ENCODE assay signal across 11 cellular contexts in genomic region chrX:47247206-47247998, GRCh38. TPM values are rescaled to one million over a fixed set of nuclear protein-coding genes. Genes with fewer than 3 reads are reported as not detected.
DNase-seq lines count a peak whose midpoint lies in the region; ATAC-seq and TF ChIP-seq lines count a peak whose summit lies in the region.
"Had no signal": no experiment of that assay in that cellular context is flagged by ENCODE, and none has a peak within 500 bp of the region (broad histone marks: within the 10 kb centered on the region; RNA-seq: fewer than 3 reads in every experiment).

No MANE protein-coding gene starts in this region.

- H3K36me3 ChIP-seq in neural cell (ENCODE audit: insufficient read depth, low read length), result no peaks in the 10 kb centered on the region

- H3K4me3 ChIP-seq in astrocyte of the cerebellum (ENCODE audit: low read depth, low read length), result no peak overlapping the region
- no peak overlapping the region for H3K4me3 ChIP-seq in neural cell (ENCODE audit: low read length)
- H3K4me3 ChIP-seq: HAP-1, hepatocyte had no signal

- H2AFZ ChIP-seq in neural cell (ENCODE audit: low read depth, low read length), result no peak overlapping the region
- H2AFZ ChIP-seq: hepatocyte had no signal

- ATAC-seq in activated CD4-positive, CD25-positive, alpha-beta regulatory T cell treated with anti-CD3 and anti-CD28 coated beads, Interleukin-2, amount 50 U/mL, for 24 hours, result peak; percentile 13 to 32
- ATAC-seq in GM18502 (IDR thresholded peaks at IDR 0.05; ENCODE audit: poor library complexity, unreplicated experiment), result no peak

- in situ Hi-C loops in astrocyte of the cerebellum (cut with HindIII; ENCODE audit: low sequenced_read_pairs), result no loop called here

- no peak for TF ChIP-seq RAD21 in neural cell (conservative IDR thresholded peaks at IDR 0.05)

- no peaks in the 10 kb centered on the region for H3K27me3 ChIP-seq in neural cell (ENCODE audit: insufficient read depth, low read depth, low read length)
- H3K27me3 ChIP-seq: hepatocyte had no signal

- no peaks in the 10 kb centered on the region for H3K9me2 ChIP-seq in neural cell (ENCODE audit: insufficient read depth, low read length)

- TF ChIP-seq CTCF in astrocyte of the cerebellum (IDR thresholded peaks at IDR 0.05; ENCODE audit: low read depth, low read length, missing control alignments) (no peak), neural cell (IDR thresholded peaks at IDR 0.05; ENCODE audit: poor library complexity, severe bottlenecking) (no peak)

- no peak overlapping the region for H3K27ac ChIP-seq in neural cell (ENCODE audit: low read length)
- H3K27ac ChIP-seq: hepatocyte had no signal

- no peaks in the 10 kb centered on the region for H3F3A ChIP-seq in neural cell (ENCODE audit: insufficient read depth, low read length, poor library complexity, severe bottlenecking)

- H3K9me3 ChIP-seq in neural cell (ENCODE audit: low read length), result no peaks in the 10 kb centered on the region
- H3K9me3 ChIP-seq: HAP-1 had no signal

- no peak for TF ChIP-seq EP300 in neural cell (conservative IDR thresholded peaks at IDR 0.05; ENCODE audit: poor library complexity, severe bottlenecking)

- DNase-seq in activated CD4-positive, CD25-positive, alpha-beta regulatory T cell (lab: John Stamatoyannopoulos, UW), result no peak
- peak; percentile 45 for DNase-seq in HK-2 (ENCODE audit: unreplicated experiment)
- DNase-seq in astrocyte of the cerebellum (ENCODE audit: low read depth), result peak; percentile 34
- no peak for DNase-seq in HPDE6-E6E7 (ENCODE audit: extremely low spot score)
- DNase-seq in NCI-H187 (lab: John Stamatoyannopoulos, UW), result no peak
- DNase-seq: NCI-H2107 had no signal

- H3K9ac ChIP-seq in neural cell (ENCODE audit: low read length), result no peak overlapping the region

- no peak overlapping the region for H3K4me2 ChIP-seq in neural cell (ENCODE audit: low read length)
- H3K4me2 ChIP-seq: hepatocyte had no signal

- no peaks in the 10 kb centered on the region for H3K79me2 ChIP-seq in neural cell (replicated peaks; ENCODE audit: insufficient read depth, low read length)
- H3K79me2 ChIP-seq: hepatocyte had no signal

- no peaks in the 10 kb centered on the region for H4K20me1 ChIP-seq in neural cell (ENCODE audit: insufficient read depth)

TF ChIP-seq in neural cell, 6 proteins besides CTCF, POLR2A, EP300 and RAD21:
- TF ChIP-seq SMC3 (conservative IDR thresholded peaks at IDR 0.05; ENCODE audit: poor library complexity), result no peak
- peak; percentile 1 for TF ChIP-seq POLR2AphosphoS5 (IDR thresholded peaks at IDR 0.05)

RNA-seq across cellular contexts. Expression of gene USP11, which starts 14.6 kb away (rescaled TPM):
- polyA plus RNA-seq in neural cell, result 184 and 215 TPM in 2 replicates
- 272 and 301 TPM in 2 replicates for polyA minus RNA-seq in neural cell

RNA-seq across cellular contexts. Expression of gene CDK16, which starts 28.9 kb away (rescaled TPM):
- 97.8 and 99.0 TPM in 2 replicates for polyA plus RNA-seq in neural cell
- polyA minus RNA-seq in neural cell, result 151 and 160 TPM in 2 replicates

RNA-seq across cellular contexts. Expression of gene UBA1, which starts 53.8 kb away (rescaled TPM):
- polyA plus RNA-seq in neural cell, result 132 and 150 TPM in 2 replicates
- 191 and 195 TPM in 2 replicates for polyA minus RNA-seq in neural cell

Comparison
In these comparisons a context has a peak if more than half of its experiments do, and no peak if none do; other contexts are left out.
1. DNase-seq: peak in HK-2 (single experiment) and astrocyte of the cerebellum (single experiment); none in activated CD4-positive, CD25-positive, alpha-beta regulatory T cell (0 of 4), HPDE6-E6E7 (single experiment) and NCI-H187 (0 of 2).